ENCODE assay signal across 25 cellular contexts in the genomic region with DNA sequence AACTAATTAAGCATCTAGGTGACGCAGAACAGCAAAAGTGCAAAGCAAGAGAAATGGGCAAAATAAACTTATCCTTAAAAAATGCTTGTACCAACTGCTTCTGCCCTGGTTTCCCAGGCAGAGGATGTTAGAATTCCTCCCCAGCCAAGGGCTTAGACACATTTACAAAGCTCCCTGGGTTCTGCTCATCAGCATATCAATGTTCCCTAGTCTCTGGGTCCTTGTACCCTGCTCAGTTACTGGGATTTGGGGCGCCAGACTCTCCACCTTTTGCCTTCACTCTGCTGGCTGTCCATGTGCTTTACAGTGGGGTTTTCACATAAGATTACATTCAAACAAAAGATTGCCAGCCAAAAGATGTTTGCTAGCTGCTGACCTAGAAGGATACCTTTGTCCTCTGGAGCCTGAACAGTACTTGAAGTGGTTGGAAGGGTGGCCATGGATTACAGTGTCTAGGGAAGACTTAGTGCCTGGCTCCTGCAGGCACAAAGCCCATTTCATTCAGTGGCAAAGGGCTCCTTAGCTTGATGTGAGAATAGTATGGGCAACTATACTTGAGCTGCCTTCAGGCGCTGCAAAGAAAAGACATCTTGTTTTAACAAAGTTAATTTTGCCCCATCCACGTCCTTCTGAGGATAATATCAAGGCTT.
DNase-seq lines count a peak whose midpoint lies in the region; ATAC-seq, FAIRE-seq and TF ChIP-seq lines count a peak whose summit lies in the region.
"Had no signal": no experiment of that assay in that cellular context is flagged by ENCODE, and none has a peak within 500 bp of the region (broad histone marks: within the 10 kb centered on the region; RNA-seq: fewer than 3 reads in every experiment).

No MANE protein-coding gene starts in this region.

- no peaks in the 10 kb centered on the region for H3K79me2 ChIP-seq in mesendoderm (ENCODE audit: control insufficient read depth, insufficient read depth, low read length)

- H3K56ac ChIP-seq in mesendoderm (ENCODE audit: low read length): no peak overlapping the region

- H2BK120ac ChIP-seq in mesendoderm (ENCODE audit: low read depth, low read length): no peak overlapping the region

- H3K9ac ChIP-seq in HUES64 (ENCODE audit: low read depth, low read length) (no peak overlapping the region), iPS-20b (ENCODE audit: low read depth, low read length) (peak overlapping the region; percentile 28; the same call in 1 of the 2 replicates), mesendoderm (ENCODE audit: low read length) (no peak overlapping the region)

- peaks cover 20% of the 10 kb centered on the region for H3K36me3 ChIP-seq in HUES64 (ENCODE audit: insufficient read depth, low read length)
- peaks cover 28% of the 10 kb centered on the region for H3K36me3 ChIP-seq in iPS-20b (ENCODE audit: insufficient read depth, low read depth, low read length)
- no peaks in the 10 kb centered on the region for H3K36me3 ChIP-seq in mesendoderm (ENCODE audit: control insufficient read depth, insufficient read depth, low read length)
- H3K36me3 ChIP-seq: BE2C, thyroid gland, uterus had no signal

- no peaks in the 10 kb centered on the region for H3K27me3 ChIP-seq in HUES64 (ENCODE audit: insufficient read depth, low read length)
- H3K27me3 ChIP-seq in iPS-20b (ENCODE audit: insufficient read depth, low read length): no peaks in the 10 kb centered on the region
- H3K27me3 ChIP-seq in mesendoderm (ENCODE audit: insufficient read depth, low read length, poor library complexity): no peaks in the 10 kb centered on the region
- H3K27me3 ChIP-seq: BE2C, sigmoid colon, stomach, thyroid gland, uterus had no signal

- TF ChIP-seq POLR2A in GM12892 (IDR thresholded peaks at IDR 0.05; ENCODE audit: low read depth, low read length): no peak

- no peak overlapping the region for H2BK5ac ChIP-seq in mesendoderm (ENCODE audit: low read length)

- H3K4me2 ChIP-seq in mesendoderm (ENCODE audit: low read length): no peak overlapping the region

- DNase-seq in caudate nucleus (lab: John Stamatoyannopoulos, UW) (peak in 5 of 61 donors; percentile 20 to 32 (median 26)), pons (ENCODE audit: low spot score) (peak; percentile 27), GM12892 (ENCODE audit: insufficient read length) (no peak), mesendoderm (no peak), DMS114 treated with DMSO at 0.1 percent for 48 hours (lab: John Stamatoyannopoulos, UW; ENCODE audit: unreplicated experiment) (no peak)
- DNase-seq: activated CD4-positive, CD25-positive, alpha-beta regulatory T cell; activated T-cell treated with anti-CD3 and anti-CD28 coated beads, Interleukin-2, amount 50 U/mL, for 72 hours; BE2C; DMS153; left colon; mammary epithelial cell; NCI-H1092; NCI-H1694 treated with DMSO at 0.1 percent for 48 hours; NCI-H2171; NCI-H510A; sigmoid colon; stimulated activated CD4-positive, alpha-beta T cell treated with anti-CD3 and anti-CD28 coated beads, Interleukin-4, amount 100 ng/mL, for 1 hour; stomach; thyroid gland; uterus had no signal

- 74% methylated on average over 4 of the region's 4 CpGs for WGBS in HUES64
- WGBS in mesendoderm (ENCODE audit: extremely low coverage, insufficient coverage, low lambda C conversion rate): no CpG with 5 or more reads among the region's 4 CpGs

- H3K9me3 ChIP-seq in HUES64 (ENCODE audit: insufficient read depth, low read depth, low read length) (peaks cover 19% of the 10 kb centered on the region; the same call in 1 of the 2 replicates), iPS-20b (ENCODE audit: insufficient read depth, low read depth, low read length) (no peaks in the 10 kb centered on the region)
- H3K9me3 ChIP-seq: BE2C, sigmoid colon, stomach, thyroid gland, uterus had no signal

- H4K5ac ChIP-seq in mesendoderm (ENCODE audit: low read length): no peak overlapping the region

- H3K18ac ChIP-seq in mesendoderm (ENCODE audit: low read length): no peak overlapping the region

- ATAC-seq in activated CD4-positive, CD25-positive, alpha-beta regulatory T cell treated with anti-CD3 and anti-CD28 coated beads, Interleukin-2, amount 50 U/mL, for 24 hours: no peak
- ATAC-seq: activated T-cell treated with anti-CD3 and anti-CD28 coated beads, Interleukin-2, amount 50 U/mL, for 72 hours; HCT116; left colon had no signal

- no peaks in the 10 kb centered on the region for H3K79me1 ChIP-seq in mesendoderm (ENCODE audit: low read length)

- H3K23ac ChIP-seq in mesendoderm (ENCODE audit: low read length): no peak overlapping the region

- H3K4me1 ChIP-seq in HUES64 (ENCODE audit: insufficient read depth, low read length): peaks cover 30% of the 10 kb centered on the region
- peaks cover 24% of the 10 kb centered on the region; the same call in 1 of the 2 replicates for H3K4me1 ChIP-seq in iPS-20b (ENCODE audit: insufficient read depth, low read length)
- H3K4me1 ChIP-seq in mesendoderm (ENCODE audit: control insufficient read depth, low read depth, low read length): peaks cover 7% of the 10 kb centered on the region
- H3K4me1 ChIP-seq: BE2C, sigmoid colon, stomach, thyroid gland, uterus had no signal

- no peak overlapping the region for H3K4ac ChIP-seq in mesendoderm (ENCODE audit: low read depth, low read length)

- no peak overlapping the region for H2AK5ac ChIP-seq in mesendoderm (ENCODE audit: low read length)

- no peak overlapping the region for H2BK15ac ChIP-seq in mesendoderm (replicated peaks; ENCODE audit: low read depth)

- H3K27ac ChIP-seq in HUES64 (ENCODE audit: low read depth, low read length) (peak overlapping the region; percentile 67; the same call in 1 of the 2 replicates), caudate nucleus (ENCODE audit: low read depth, low read length) (peak overlapping the region; percentile 11), iPS-20b (ENCODE audit: low read length) (peak overlapping the region; percentile 53), mesendoderm (ENCODE audit: low read depth, low read length) (no peak overlapping the region)
- H3K27ac ChIP-seq: sigmoid colon, stomach, thyroid gland, uterus had no signal

- FAIRE-seq in GM12892 (lab: Jason Lieb, UNC): no peak
- FAIRE-seq: GM12891 had no signal

- H4K8ac ChIP-seq in mesendoderm (ENCODE audit: low read depth, low read length): no peak overlapping the region

- no peak overlapping the region for H3K4me3 ChIP-seq in HUES64 (ENCODE audit: low read length)
- peak overlapping the region; percentile 17; the same call in 1 of the 2 replicates for H3K4me3 ChIP-seq in iPS-20b (ENCODE audit: low read length)
- no peak overlapping the region for H3K4me3 ChIP-seq in mesendoderm (ENCODE audit: low read length)
- H3K4me3 ChIP-seq: sigmoid colon, stomach, thyroid gland, uterus had no signal
